ENCODE assay signal across 22 cellular contexts in genomic region chr3:16800361-16800760, GRCh38.
DNase-seq lines count a peak whose midpoint lies in the region; ATAC-seq and TF ChIP-seq lines count a peak whose summit lies in the region.
"Had no signal": no experiment of that assay in that cellular context is flagged by ENCODE, and none has a peak within 500 bp of the region (broad histone marks: within the 10 kb centered on the region; RNA-seq: fewer than 3 reads in every experiment).

No MANE protein-coding gene starts in this region.

- no peak overlapping the region for H3K4me2 ChIP-seq in smooth muscle cell

- H4K20me1 ChIP-seq in smooth muscle cell (ENCODE audit: low read depth): no peaks in the 10 kb centered on the region

- CTCF ChIA-PET in T-cell (lab: Charles Lee): no interaction called here

- H3K9me3 ChIP-seq in smooth muscle cell (replicated peaks; ENCODE audit: low read depth): no peaks in the 10 kb centered on the region
- H3K9me3 ChIP-seq: breast epithelium, Caco-2, uterus had no signal

- ATAC-seq in stimulated activated naive CD8-positive, alpha-beta T cell treated with anti-CD3 and anti-CD28 coated beads, Interleukin-15, amount 100 ng/mL, for 72 hours: no peak
- ATAC-seq in T-cell (replicated peaks in 1 of 4) (no peak), HG03139 (IDR thresholded peaks at IDR 0.05; ENCODE audit: unreplicated experiment) (no peak)

- H3F3A ChIP-seq in smooth muscle cell (ENCODE audit: low read depth): no peaks in the 10 kb centered on the region

- peak overlapping the region; percentile 71 for H3K27ac Mint-ChIP-seq in stimulated activated naive CD8-positive, alpha-beta T cell treated with anti-CD3 and anti-CD28 coated beads, Interleukin-15, Interleukin-2, amounts not matched to agents 100 ng/mL and 50 ng/mL, for 24 hours
- peak overlapping the region in 1 of 2 donors; percentile 35 for H3K27ac Mint-ChIP-seq in stimulated activated naive CD8-positive, alpha-beta T cell treated with anti-CD3 and anti-CD28 coated beads, Interleukin-15, amount 100 ng/mL, for 72 hours
- H3K27ac Mint-ChIP-seq in T-cell: peak overlapping the region; percentile 30 to 71
- H3K27ac Mint-ChIP-seq: activated naive CD8-positive, alpha-beta T cell had no signal

- no peak for DNase-seq in stimulated activated naive CD8-positive, alpha-beta T cell treated with anti-CD3 and anti-CD28 coated beads, Interleukin-15, amount 100 ng/mL, for 72 hours
- DNase-seq in T-cell: no peak
- DNase-seq in fibroblast of villous mesenchyme (ENCODE audit: low read depth): peak; percentile 38
- no peak for DNase-seq in amniotic stem cell (lab: John Stamatoyannopoulos, UW)
- no peak for DNase-seq in COR-L47 (lab: John Stamatoyannopoulos, UW)
- no peak for DNase-seq in smooth muscle cell (lab: John Stamatoyannopoulos, UW; ENCODE audit: unreplicated experiment)
- DNase-seq: activated CD4-positive, alpha-beta T cell treated with anti-CD3 and anti-CD28 coated beads, Interleukin-2, amount 50 U/mL, for 48 hours; Caco-2; dermis blood vessel endothelial cell; foreskin melanocyte; NCI-H1105; NCI-H2081 treated with DMSO at 0.1 percent for 48 hours; NCI-H524; stimulated activated CD4-positive, alpha-beta T cell treated with anti-CD3 and anti-CD28 coated beads, Interleukin-2, amount 100 ng/mL, for 48 hours; substantia nigra; uterus had no signal

- no peaks in the 10 kb centered on the region for H3K36me3 ChIP-seq in smooth muscle cell (ENCODE audit: low read depth)
- H3K36me3 ChIP-seq: breast epithelium, uterus had no signal

- no peak overlapping the region for H2AFZ ChIP-seq in smooth muscle cell (ENCODE audit: low read depth)

- peaks cover 46% of the 10 kb centered on the region for H3K4me1 Mint-ChIP-seq in stimulated activated naive CD8-positive, alpha-beta T cell treated with anti-CD3 and anti-CD28 coated beads, Interleukin-15, Interleukin-2, amounts not matched to agents 100 ng/mL and 50 ng/mL, for 24 hours (ENCODE audit: low read depth)
- H3K4me1 Mint-ChIP-seq in stimulated activated naive CD8-positive, alpha-beta T cell treated with anti-CD3 and anti-CD28 coated beads, Interleukin-15, amount 100 ng/mL, for 72 hours: peaks cover 42% of the 10 kb centered on the region
- H3K4me1 Mint-ChIP-seq in T-cell: peaks cover 30 to 43% (median 43%) of the 10 kb centered on the region in 3 donors

- POLR2A ChIA-PET in T-cell (lab: Charles Lee): no interaction called here

- peak overlapping the region; percentile 14 for H3K4me3 Mint-ChIP-seq in stimulated activated naive CD8-positive, alpha-beta T cell treated with anti-CD3 and anti-CD28 coated beads, Interleukin-15, Interleukin-2, amounts not matched to agents 100 ng/mL and 50 ng/mL, for 24 hours
- H3K4me3 Mint-ChIP-seq in stimulated activated naive CD8-positive, alpha-beta T cell treated with anti-CD3 and anti-CD28 coated beads, Interleukin-15, amount 100 ng/mL, for 72 hours: peak overlapping the region in 1 of 2 donors; percentile 51
- H3K4me3 Mint-ChIP-seq in T-cell: peak overlapping the region in 2 of 3 donors; percentile 18 to 41
- H3K4me3 Mint-ChIP-seq: activated naive CD8-positive, alpha-beta T cell had no signal

- no peaks in the 10 kb centered on the region for H3K27me3 Mint-ChIP-seq in stimulated activated naive CD8-positive, alpha-beta T cell treated with anti-CD3 and anti-CD28 coated beads, Interleukin-15, Interleukin-2, amounts not matched to agents 100 ng/mL and 50 ng/mL, for 24 hours
- H3K27me3 Mint-ChIP-seq in stimulated activated naive CD8-positive, alpha-beta T cell treated with anti-CD3 and anti-CD28 coated beads, Interleukin-15, amount 100 ng/mL, for 72 hours: no peaks in the 10 kb centered on the region
- H3K27me3 Mint-ChIP-seq in T-cell: no peaks in the 10 kb centered on the region
- H3K27me3 Mint-ChIP-seq: activated naive CD8-positive, alpha-beta T cell had no signal

- H3K9ac ChIP-seq in smooth muscle cell (ENCODE audit: low read depth): no peak overlapping the region

- peaks cover 4% of the 10 kb centered on the region for H3K9me3 Mint-ChIP-seq in stimulated activated naive CD8-positive, alpha-beta T cell treated with anti-CD3 and anti-CD28 coated beads, Interleukin-15, Interleukin-2, amounts not matched to agents 100 ng/mL and 50 ng/mL, for 24 hours
- H3K9me3 Mint-ChIP-seq in stimulated activated naive CD8-positive, alpha-beta T cell treated with anti-CD3 and anti-CD28 coated beads, Interleukin-15, amount 100 ng/mL, for 72 hours: peaks cover 12 to 19% of the 10 kb centered on the region in 2 donors
- H3K9me3 Mint-ChIP-seq in T-cell: peaks cover 0 to 4% (median 0%) of the 10 kb centered on the region in 3 donors

- no peak overlapping the region for H3K4me3 ChIP-seq in fibroblast of villous mesenchyme (ENCODE audit: low read depth, low read length)
- H3K4me3 ChIP-seq in smooth muscle cell: no peak overlapping the region
- H3K4me3 ChIP-seq: breast epithelium, skin epidermis, uterus had no signal

- no peak for TF ChIP-seq CTCF in fibroblast of villous mesenchyme (IDR thresholded peaks at IDR 0.05; ENCODE audit: insufficient read depth, low read depth, low read length)
- TF ChIP-seq CTCF in smooth muscle cell (IDR thresholded peaks at IDR 0.05; ENCODE audit: borderline replicate concordance, insufficient read depth, poor library complexity, severe bottlenecking): no peak

- peaks cover 3% of the 10 kb centered on the region for H3K4me1 ChIP-seq in smooth muscle cell (ENCODE audit: low read depth)
- H3K4me1 ChIP-seq: breast epithelium, Caco-2, uterus had no signal

- H3K36me3 Mint-ChIP-seq in stimulated activated naive CD8-positive, alpha-beta T cell treated with anti-CD3 and anti-CD28 coated beads, Interleukin-15, Interleukin-2, amounts not matched to agents 100 ng/mL and 50 ng/mL, for 24 hours (ENCODE audit: low read depth): no peaks in the 10 kb centered on the region
- no peaks in the 10 kb centered on the region for H3K36me3 Mint-ChIP-seq in T-cell

- WGBS in smooth muscle cell (ENCODE audit: low lambda C conversion rate): 61% methylated on average over 3 of the region's 3 CpGs

- no peak overlapping the region for H3K27ac ChIP-seq in smooth muscle cell (ENCODE audit: low read depth)
- H3K27ac ChIP-seq: breast epithelium, epithelial cell of prostate, uterus had no signal

- H3K27me3 ChIP-seq in smooth muscle cell (ENCODE audit: low read depth): no peaks in the 10 kb centered on the region
- H3K27me3 ChIP-seq: breast epithelium, uterus had no signal

- no peaks in the 10 kb centered on the region for H3K79me2 ChIP-seq in smooth muscle cell (ENCODE audit: low read depth)
